ENCODE assay signal across 1 cellular context in the genomic region with DNA sequence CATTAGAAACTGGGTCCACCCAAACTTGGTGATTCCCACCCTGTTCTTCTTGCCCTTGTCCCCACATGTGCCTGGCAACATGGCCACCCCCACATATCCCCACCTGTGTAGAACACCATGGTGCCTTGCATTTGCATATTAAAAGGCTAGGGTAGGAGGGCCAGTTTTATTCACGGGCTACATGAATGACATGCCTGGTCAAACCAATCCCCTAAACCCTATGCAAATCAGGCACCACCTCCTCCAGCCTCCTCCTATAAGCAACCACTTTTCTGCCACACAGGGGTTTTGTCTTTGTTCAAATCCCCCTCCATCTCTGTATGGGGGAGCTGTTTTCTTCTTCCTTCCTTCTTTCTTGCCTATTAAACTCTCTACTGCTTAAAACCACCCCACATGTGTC.
A peak's percentile ranks its signal among the peaks of the same experiment; 100 is the strongest.
TF ChIP-seq lines count a peak whose summit lies in the region.

No MANE protein-coding gene starts in this region.

TF ChIP-seq in GM12878, 131 proteins besides CTCF, POLR2A, EP300 and RAD21:
- no peak for TF ChIP-seq E2F8 (IDR thresholded peaks at IDR 0.05; ENCODE audit: low read depth, partially characterized antibody)
- no peak for TF ChIP-seq WRNIP1 (IDR thresholded peaks at IDR 0.05; ENCODE audit: borderline replicate concordance, low read depth, low read length)
- TF ChIP-seq, protein P1, sequence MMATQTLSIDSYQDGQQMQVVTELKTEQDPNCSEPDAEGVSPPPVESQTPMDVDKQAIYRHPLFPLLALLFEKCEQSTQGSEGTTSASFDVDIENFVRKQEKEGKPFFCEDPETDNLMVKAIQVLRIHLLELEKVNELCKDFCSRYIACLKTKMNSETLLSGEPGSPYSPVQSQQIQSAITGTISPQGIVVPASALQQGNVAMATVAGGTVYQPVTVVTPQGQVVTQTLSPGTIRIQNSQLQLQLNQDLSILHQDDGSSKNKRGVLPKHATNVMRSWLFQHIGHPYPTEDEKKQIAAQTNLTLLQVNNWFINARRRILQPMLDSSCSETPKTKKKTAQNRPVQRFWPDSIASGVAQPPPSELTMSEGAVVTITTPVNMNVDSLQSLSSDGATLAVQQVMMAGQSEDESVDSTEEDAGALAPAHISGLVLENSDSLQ (IDR thresholded peaks at IDR 0.05) = peak; percentile 24; the same call in 1 of the 2 replicates
